ENCODE assay signal across 8 cellular contexts in the genomic region with DNA sequence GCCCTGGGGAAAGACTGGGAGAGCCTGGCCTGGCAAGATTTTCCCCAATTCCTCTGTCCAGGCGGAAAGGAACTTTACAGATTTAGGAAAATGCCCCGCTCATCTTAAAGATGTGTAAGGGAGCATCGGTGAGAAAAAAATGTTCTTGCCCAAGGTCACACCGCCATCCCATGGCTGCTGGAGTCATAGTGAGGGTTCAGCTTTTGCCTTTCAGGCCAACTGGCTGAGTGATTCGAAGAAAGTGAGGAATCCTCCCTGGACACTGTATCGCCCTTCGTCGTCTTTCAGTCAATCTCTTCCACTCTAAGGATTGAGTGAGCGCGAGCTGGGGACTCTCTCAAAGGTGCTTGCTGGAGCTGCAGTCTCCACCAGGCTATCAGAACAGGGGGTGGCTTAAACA. TPM values are rescaled to one million over a fixed set of nuclear protein-coding genes. Genes with fewer than 3 reads are reported as not detected.
A peak's percentile ranks its signal among the peaks of the same experiment; 100 is the strongest.
DNase-seq lines count a peak whose midpoint lies in the region; ATAC-seq and TF ChIP-seq lines count a peak whose summit lies in the region.

No MANE protein-coding gene starts in this region.

- H3K4me1 ChIP-seq in naive thymus-derived CD4-positive, alpha-beta T cell (ENCODE audit: control insufficient read depth in 2 of 2, insufficient read depth in 2 of 2, low read length in 2 of 2) = peaks cover 3 to 7% of the 10 kb centered on the region in 2 donors

- H3K9me3 Mint-ChIP-seq in IgD-negative memory B cell = peaks cover 0 to 2% (median 0%) of the 10 kb centered on the region in 3 donors
- peaks cover 0 to 2% (median 0%) of the 10 kb centered on the region in 11 donors for H3K9me3 Mint-ChIP-seq in naive thymus-derived CD4-positive, alpha-beta T cell

- peak overlapping the region; percentile 71 for H3K4me3 ChIP-seq in coronary artery
- H3K4me3 ChIP-seq in naive thymus-derived CD4-positive, alpha-beta T cell (ENCODE audit: low read length) = no peak overlapping the region

- H3K9me3 ChIP-seq in naive thymus-derived CD4-positive, alpha-beta T cell (ENCODE audit: control insufficient read depth in 2 of 3, low read length in 3 of 3) = no peaks in the 10 kb centered on the region

- peaks cover 42% of the 10 kb centered on the region for H3K27me3 Mint-ChIP-seq in IgD-negative memory B cell
- peaks cover 34 to 46% (median 39%) of the 10 kb centered on the region in 5 donors for H3K27me3 Mint-ChIP-seq in naive thymus-derived CD4-positive, alpha-beta T cell

- CTCF ChIA-PET in naive thymus-derived CD4-positive, alpha-beta T cell (lab: Charles Lee) = no interaction called here

- H3K27ac Mint-ChIP-seq in IgD-negative memory B cell = no peak overlapping the region
- no peak overlapping the region for H3K27ac Mint-ChIP-seq in naive thymus-derived CD4-positive, alpha-beta T cell

- H3K36me3 Mint-ChIP-seq in IgD-negative memory B cell = peaks cover 3% of the 10 kb centered on the region
- peaks cover 0 to 4% (median 0%) of the 10 kb centered on the region in 5 donors for H3K36me3 Mint-ChIP-seq in naive thymus-derived CD4-positive, alpha-beta T cell

- H3K27me3 ChIP-seq in naive thymus-derived CD4-positive, alpha-beta T cell (ENCODE audit: control insufficient read depth in 2 of 2, insufficient read depth in 2 of 2, low read length in 2 of 2) = peaks cover 0 to 8% of the 10 kb centered on the region in 2 donors

- POLR2A ChIA-PET in naive thymus-derived CD4-positive, alpha-beta T cell (lab: Charles Lee) = no interaction called here

- intact Hi-C loops in naive thymus-derived CD4-positive, alpha-beta T cell (cut with micrococcal nuclease) = no loop called here

- DNase-seq in DMS 273 (lab: John Stamatoyannopoulos, UW; ENCODE audit: unreplicated experiment) (peak; percentile 38), DMS 273 treated with DMSO at 0.1 percent for 48 hours (lab: John Stamatoyannopoulos, UW) (no peak), coronary artery (ENCODE audit: low spot score) (no peak), GM19240 (ENCODE audit: insufficient read length, low spot score) (no peak)
- DNase-seq in naive thymus-derived CD4-positive, alpha-beta T cell = no peak
- DNase-seq in stimulated activated CD4-positive, alpha-beta T cell treated with anti-CD3 and anti-CD28 coated beads, Interleukin-15, amount 100 ng/mL, for 24 hours = no peak

- H3K4me3 Mint-ChIP-seq in IgD-negative memory B cell = peak overlapping the region; percentile 49 to 78 (median 57)
- H3K4me3 Mint-ChIP-seq in naive thymus-derived CD4-positive, alpha-beta T cell = peak overlapping the region; percentile 33 to 77 (median 66)

- no peaks in the 10 kb centered on the region for H3K36me3 ChIP-seq in naive thymus-derived CD4-positive, alpha-beta T cell (ENCODE audit: control insufficient read depth in 2 of 3, insufficient read depth in 3 of 3, low read length in 3 of 3)

- no peak overlapping the region for H3K27ac ChIP-seq in coronary artery
- no peak overlapping the region for H3K27ac ChIP-seq in naive thymus-derived CD4-positive, alpha-beta T cell (ENCODE audit: low read depth, low read length)

- no peak for TF ChIP-seq CTCF in coronary artery (IDR thresholded peaks at IDR 0.05)

- peaks cover 4 to 6% (median 5%) of the 10 kb centered on the region in 3 donors for H3K4me1 Mint-ChIP-seq in IgD-negative memory B cell
- peaks cover 0 to 7% (median 4%) of the 10 kb centered on the region in 7 donors for H3K4me1 Mint-ChIP-seq in naive thymus-derived CD4-positive, alpha-beta T cell

- no peak for ATAC-seq in naive thymus-derived CD4-positive, alpha-beta T cell
- ATAC-seq in HG02981 (IDR thresholded peaks at IDR 0.05; ENCODE audit: unreplicated experiment) = no peak

RNA-seq across cellular contexts. Expression of a gene that starts 1.4 kb away (rescaled TPM):
- 2.2 TPM for polyA plus RNA-seq in IgD-negative memory B cell
- 1 to 10 TPM in 2 of 5 experiments, under 1 TPM in 2, not detected in 1; 0.36 to 1.7 (median 1.0) TPM for total RNA-seq in naive thymus-derived CD4-positive, alpha-beta T cell
- not detected for polyA plus RNA-seq in naive thymus-derived CD4-positive, alpha-beta T cell

RNA-seq across cellular contexts. Expression of a gene that starts 44.5 kb away (rescaled TPM):
- not detected for polyA plus RNA-seq in IgD-negative memory B cell
- total RNA-seq in naive thymus-derived CD4-positive, alpha-beta T cell = not detected
- not detected for polyA plus RNA-seq in naive thymus-derived CD4-positive, alpha-beta T cell

RNA-seq across cellular contexts. Expression of a gene that starts 55.0 kb away (rescaled TPM):
- polyA plus RNA-seq in IgD-negative memory B cell = 69.3 TPM
- total RNA-seq in naive thymus-derived CD4-positive, alpha-beta T cell = 100 to 1,000 TPM in 1 of 5 experiments, 10 to 100 TPM in 4; 78.7 to 140 (median 85.0) TPM
- 10 to 100 TPM; 82.7 to 98.9 TPM for polyA plus RNA-seq in naive thymus-derived CD4-positive, alpha-beta T cell
